ENCODE assay signal across 27 cellular contexts in genomic region chr3:197320582-197320981, GRCh38. TPM values are rescaled to one million over a fixed set of nuclear protein-coding genes. Genes with fewer than 3 reads are reported as not detected.
DNase-seq lines count a peak whose midpoint lies in the region; ATAC-seq, FAIRE-seq and TF ChIP-seq lines count a peak whose summit lies in the region.
"Had no signal": no experiment of that assay in that cellular context is flagged by ENCODE, and none has a peak within 500 bp of the region (broad histone marks: within the 10 kb centered on the region; RNA-seq: fewer than 3 reads in every experiment).

No MANE protein-coding gene starts in this region.

- H3K27ac ChIP-seq in right cardiac atrium (ENCODE audit: low read length) (no peak overlapping the region), esophagus muscularis mucosa (replicated peaks in 1 of 4) (no peak overlapping the region), gastrocnemius medialis (no peak overlapping the region)
- H3K27ac ChIP-seq: BLaER1 had no signal

- in situ Hi-C loops in gastrocnemius medialis (cut with MboI; ENCODE audit: low sequenced_read_pairs in 4 of 4) = no loop called here

- no peaks in the 10 kb centered on the region for H3K4me1 Mint-ChIP-seq in immature natural killer cell
- H3K4me1 Mint-ChIP-seq: CD14-positive monocyte; CD4-positive, alpha-beta memory T cell; CD4-positive, CD25-positive, alpha-beta regulatory T cell had no signal

- H3K4me1 ChIP-seq in right cardiac atrium (ENCODE audit: control insufficient read depth, insufficient read depth, low read length) (peaks cover 2% of the 10 kb centered on the region), esophagus muscularis mucosa (no peaks in the 10 kb centered on the region), gastrocnemius medialis (peaks cover 0 to 5% of the 10 kb centered on the region in 2 donors)
- H3K4me1 ChIP-seq: BE2C, BLaER1 had no signal

- WGBS in right cardiac atrium = 62% methylated on average over 1 of the region's 1 CpG
- WGBS in esophagus muscularis mucosa = 74% methylated on average over 1 of the region's 1 CpG

- DNase-seq in Right ventricle myocardium superior (no peak), right cardiac atrium (no peak), H54 (ENCODE audit: insufficient read length, low spot score) (no peak), esophagus muscularis mucosa (ENCODE audit: extremely low spot score) (peak; percentile 7), immature natural killer cell (no peak), gastrocnemius medialis (no peak)
- DNase-seq: 8988T; ACHN; BE2C; C1 segment of cervical spinal cord; CD4-positive, alpha-beta memory T cell; CD4-positive, CD25-positive, alpha-beta regulatory T cell; CD8-positive, alpha-beta memory T cell; COR-L47; DMS 273 treated with DMSO at 0.1 percent for 48 hours; DMS153; DMS53; DMS79; DND-41; EL; GDM1 had no signal

- no peaks in the 10 kb centered on the region for H3K36me3 Mint-ChIP-seq in immature natural killer cell
- H3K36me3 Mint-ChIP-seq: CD14-positive monocyte; CD4-positive, alpha-beta memory T cell; CD4-positive, CD25-positive, alpha-beta regulatory T cell had no signal

- peak; percentile 38 for FAIRE-seq in H54 (lab: Jason Lieb, UNC)
- FAIRE-seq: A204.1, GM12878, GM12892, GM18507 had no signal

- TF ChIP-seq EP300 in esophagus muscularis mucosa (IDR thresholded peaks at IDR 0.05) = no peak

- no peaks in the 10 kb centered on the region for H3K27me3 ChIP-seq in right cardiac atrium (ENCODE audit: control insufficient read depth, insufficient read depth)
- peaks cover 0 to 7% (median 0%) of the 10 kb centered on the region in 4 donors for H3K27me3 ChIP-seq in esophagus muscularis mucosa
- no peaks in the 10 kb centered on the region for H3K27me3 ChIP-seq in gastrocnemius medialis
- H3K27me3 ChIP-seq: BE2C, BLaER1 had no signal

- no peaks in the 10 kb centered on the region for H3K36me3 ChIP-seq in esophagus muscularis mucosa
- no peaks in the 10 kb centered on the region for H3K36me3 ChIP-seq in gastrocnemius medialis
- H3K36me3 ChIP-seq: BE2C, BLaER1 had no signal

- no peak overlapping the region for H3K27ac Mint-ChIP-seq in immature natural killer cell
- H3K27ac Mint-ChIP-seq: CD14-positive monocyte; CD4-positive, alpha-beta memory T cell; CD4-positive, CD25-positive, alpha-beta regulatory T cell; CD8-positive, alpha-beta memory T cell had no signal

- H3K4me3 ChIP-seq in right cardiac atrium (ENCODE audit: low read length) (no peak overlapping the region), esophagus muscularis mucosa (no peak overlapping the region), gastrocnemius medialis (no peak overlapping the region)
- H3K4me3 ChIP-seq: BLaER1, GM12878 had no signal

- H3K4me3 Mint-ChIP-seq in immature natural killer cell = no peak overlapping the region
- H3K4me3 Mint-ChIP-seq: CD14-positive monocyte; CD4-positive, alpha-beta memory T cell; CD4-positive, CD25-positive, alpha-beta regulatory T cell; CD8-positive, alpha-beta memory T cell had no signal

- H3K27me3 Mint-ChIP-seq in immature natural killer cell (ENCODE audit: low read depth in 3 of 3) = peaks cover 8 to 17% (median 9%) of the 10 kb centered on the region in 3 donors

- intact Hi-C loops in Right ventricle myocardium superior (cut with DNase I) = no loop called here
- intact Hi-C loops in right cardiac atrium (cut with DNase I) = no loop called here
- intact Hi-C loops in esophagus muscularis mucosa (cut with DNase I) = no loop called here
- intact Hi-C loops in gastrocnemius medialis (cut with DNase I; ENCODE audit: low total_unique reads) = no loop called here

- H3K9me3 Mint-ChIP-seq in immature natural killer cell = no peaks in the 10 kb centered on the region
- H3K9me3 Mint-ChIP-seq: CD8-positive, alpha-beta memory T cell had no signal

- H3K9me3 ChIP-seq in right cardiac atrium (ENCODE audit: control insufficient read depth, low read length) (no peaks in the 10 kb centered on the region), esophagus muscularis mucosa (no peaks in the 10 kb centered on the region), gastrocnemius medialis (no peaks in the 10 kb centered on the region)
- H3K9me3 ChIP-seq: BLaER1 had no signal

- TF ChIP-seq CTCF in esophagus muscularis mucosa (IDR thresholded peaks at IDR 0.05) (no peak), gastrocnemius medialis (IDR thresholded peaks at IDR 0.05 in 4 of 5, conservative IDR thresholded peaks at IDR 0.05 in 1 of 5) (no peak)

- ATAC-seq in Right ventricle myocardium superior (ENCODE audit: poor library complexity) = peak; percentile 46
- ATAC-seq in right cardiac atrium = no peak
- ATAC-seq in gastrocnemius medialis = no peak
- ATAC-seq: GM12878 had no signal

- TF ChIP-seq POLR2A in H54 (IDR thresholded peaks at IDR 0.05; ENCODE audit: low read depth, low read length) (no peak), esophagus muscularis mucosa (IDR thresholded peaks at IDR 0.05; ENCODE audit: low read depth) (no peak), gastrocnemius medialis (IDR thresholded peaks at IDR 0.05) (no peak)

RNA-seq across cellular contexts. Expression of gene DLG1, which starts 22.2 kb away (rescaled TPM):
- total RNA-seq in Right ventricle myocardium superior = 40.7 TPM
- total RNA-seq in right cardiac atrium = 10 to 100 TPM; 51.1 to 55.0 (median 53.0) TPM
- polyA plus RNA-seq in right cardiac atrium = 14.6 TPM
- total RNA-seq in esophagus muscularis mucosa = 10 to 100 TPM; 56.8 to 73.1 (median 69.1) TPM
- 10 to 100 TPM; 16.1 to 27.3 (median 26.3) TPM for polyA plus RNA-seq in immature natural killer cell
- total RNA-seq in gastrocnemius medialis = 100 to 1,000 TPM in 1 of 4 donors, 10 to 100 TPM in 3; 41.4 to 112 (median 61.1) TPM
